ENCODE assay signal across 9 cellular contexts in genomic region chr5:55715519-55716078, GRCh38. TPM values are rescaled to one million over a fixed set of nuclear protein-coding genes. Genes with fewer than 3 reads are reported as not detected.
"Had no signal": no experiment of that assay in that cellular context is flagged by ENCODE, and none has a peak within 500 bp of the region (broad histone marks: within the 10 kb centered on the region; RNA-seq: fewer than 3 reads in every experiment).

No MANE protein-coding gene starts in this region.

- H3K27ac ChIP-seq: HL-60, KMS-11 had no signal

- DNase-seq: IMR-90, KBM-7, KG1 had no signal

- H3K27ac Mint-ChIP-seq: IgD-negative memory B cell had no signal

- H3K9ac ChIP-seq: KMS-11 had no signal

- ATAC-seq: HepG2 had no signal

- FAIRE-seq: HepG2, HTR-8/SVneo had no signal

- H3K4me2 ChIP-seq: KMS-11 had no signal

RNA-seq across cellular contexts. Expression of gene DDX4, which starts 22.3 kb away (rescaled TPM):
- total RNA-seq: HepG2, HT-29, IMR-90 had no signal
- polyA plus RNA-seq: IgD-negative memory B cell, IMR-90 had no signal
